Comparison of ENCODE assay signal across 1 cellular context in the genomic region with DNA sequence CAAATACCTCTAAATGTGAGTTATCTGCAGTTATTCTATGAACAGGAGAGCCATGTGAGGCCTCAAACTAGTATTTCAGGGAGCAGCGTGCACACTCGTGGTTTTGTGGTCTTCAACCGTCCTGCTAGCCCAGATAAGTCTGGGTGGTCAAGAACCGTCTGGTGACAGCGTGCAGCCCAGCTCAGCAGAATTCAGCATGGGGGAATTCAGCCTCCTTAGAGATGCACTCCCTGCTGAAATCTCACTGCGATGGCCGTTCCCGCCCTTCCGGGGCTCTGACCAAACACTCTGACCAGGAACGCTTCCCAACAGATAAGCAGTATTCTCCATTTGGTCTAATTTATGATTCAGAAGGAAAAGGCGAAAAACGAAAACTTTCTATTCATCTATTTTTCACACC.
TF ChIP-seq lines count a peak whose summit lies in the region.

No MANE protein-coding gene starts in this region.

TF ChIP-seq in K562, 482 proteins besides CTCF, POLR2A, EP300 and RAD21 (continued from another document and continues in another):
- TF ChIP-seq, protein P1, sequence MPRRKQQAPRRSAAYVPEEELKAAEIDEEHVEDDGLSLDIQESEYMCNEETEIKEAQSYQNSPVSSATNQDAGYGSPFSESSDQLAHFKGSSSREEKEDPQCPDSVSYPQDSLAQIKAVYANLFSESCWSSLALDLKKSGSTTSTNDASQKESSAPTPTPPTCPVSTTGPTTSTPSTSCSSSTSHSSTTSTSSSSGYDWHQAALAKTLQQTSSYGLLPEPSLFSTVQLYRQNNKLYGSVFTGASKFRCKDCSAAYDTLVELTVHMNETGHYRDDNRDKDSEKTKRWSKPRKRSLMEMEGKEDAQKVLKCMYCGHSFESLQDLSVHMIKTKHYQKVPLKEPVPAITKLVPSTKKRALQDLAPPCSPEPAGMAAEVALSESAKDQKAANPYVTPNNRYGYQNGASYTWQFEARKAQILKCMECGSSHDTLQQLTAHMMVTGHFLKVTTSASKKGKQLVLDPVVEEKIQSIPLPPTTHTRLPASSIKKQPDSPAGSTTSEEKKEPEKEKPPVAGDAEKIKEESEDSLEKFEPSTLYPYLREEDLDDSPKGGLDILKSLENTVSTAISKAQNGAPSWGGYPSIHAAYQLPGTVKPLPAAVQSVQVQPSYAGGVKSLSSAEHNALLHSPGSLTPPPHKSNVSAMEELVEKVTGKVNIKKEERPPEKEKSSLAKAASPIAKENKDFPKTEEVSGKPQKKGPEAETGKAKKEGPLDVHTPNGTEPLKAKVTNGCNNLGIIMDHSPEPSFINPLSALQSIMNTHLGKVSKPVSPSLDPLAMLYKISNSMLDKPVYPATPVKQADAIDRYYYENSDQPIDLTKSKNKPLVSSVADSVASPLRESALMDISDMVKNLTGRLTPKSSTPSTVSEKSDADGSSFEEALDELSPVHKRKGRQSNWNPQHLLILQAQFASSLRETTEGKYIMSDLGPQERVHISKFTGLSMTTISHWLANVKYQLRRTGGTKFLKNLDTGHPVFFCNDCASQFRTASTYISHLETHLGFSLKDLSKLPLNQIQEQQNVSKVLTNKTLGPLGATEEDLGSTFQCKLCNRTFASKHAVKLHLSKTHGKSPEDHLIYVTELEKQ (CRISPR knock-in tag; IDR thresholded peaks at IDR 0.05): no peak
- TF ChIP-seq ZNF134 (CRISPR knock-in tag; conservative IDR thresholded peaks at IDR 0.05) (no peak), SUPT5H (IDR thresholded peaks at IDR 0.05) (no peak), FOXK2 (conservative IDR thresholded peaks at IDR 0.05 in 1 of 2, IDR thresholded peaks at IDR 0.05 in 1 of 2; ENCODE audit: low read depth in 2 of 2) (0 out of 4 replicates have a peak, but pooled peaks have one; percentile 23 to 64), HDAC8 (tag; IDR thresholded peaks at IDR 0.05) (no peak), ZNF239 (CRISPR knock-in tag; IDR thresholded peaks at IDR 0.05) (no peak), ZNF253 (CRISPR knock-in tag; conservative IDR thresholded peaks at IDR 0.05) (no peak), STAT5B (CRISPR knock-in tag; IDR thresholded peaks at IDR 0.05) (no peak), TBL1XR1 (IDR thresholded peaks at IDR 0.05; ENCODE audit: low read length in 2 of 2) (peak; percentile 33 to 89; a peak in 2 of 4 replicates), SMAD3 (CRISPR knock-in tag; conservative IDR thresholded peaks at IDR 0.05) (no peak), ZNF347 (CRISPR knock-in tag; IDR thresholded peaks at IDR 0.05; ENCODE audit: low read depth) (no peak), MTF1 (CRISPR knock-in tag; IDR thresholded peaks at IDR 0.05; ENCODE audit: borderline replicate concordance) (no peak), ELF4 (CRISPR knock-in tag; IDR thresholded peaks at IDR 0.05) (no peak), NONO (IDR thresholded peaks at IDR 0.05; ENCODE audit: low read depth in 2 of 2, low read length in 1 of 2) (peak in 1 of 2 experiments; percentile 49; a peak in 1 of 4 replicates), NCOA1 (IDR thresholded peaks at IDR 0.05; ENCODE audit: low read depth) (peak; percentile 73), SIN3A (IDR thresholded peaks at IDR 0.05; ENCODE audit: borderline replicate concordance in 2 of 2, control insufficient read depth in 1 of 2, low read depth in 2 of 2, low read length in 2 of 2) (no peak), CREBBP (IDR thresholded peaks at IDR 0.05; ENCODE audit: low read depth, low read length) (no peak), MAFF (IDR thresholded peaks at IDR 0.05; ENCODE audit: low read length) (peak; percentile 81), RBBP5 (IDR thresholded peaks at IDR 0.05; ENCODE audit: borderline replicate concordance, insufficient read depth, low read length, poor library complexity, severe bottlenecking) (no peak), DNMT1 (IDR thresholded peaks at IDR 0.05) (no peak), TAF7 (tag; IDR thresholded peaks at IDR 0.05) (no peak), WHSC1 (IDR thresholded peaks at IDR 0.05; ENCODE audit: low read length) (no peak), CTBP1 (IDR thresholded peaks at IDR 0.05; ENCODE audit: borderline replicate concordance) (peak; percentile 71; the same call in 1 of the 2 replicates), DACH1 (IDR thresholded peaks at IDR 0.05; ENCODE audit: partially characterized antibody) (no peak), C11orf30 (IDR thresholded peaks at IDR 0.05; ENCODE audit: low read depth) (peak; percentile 84), NR1H2 (CRISPR knock-in tag; IDR thresholded peaks at IDR 0.05) (no peak), CEBPG (CRISPR knock-in tag; IDR thresholded peaks at IDR 0.05) (no peak), CEBPG (tag; conservative IDR thresholded peaks at IDR 0.05 in 1 of 2, IDR thresholded peaks at IDR 0.05 in 1 of 2) (no peak), TCF7L2 (IDR thresholded peaks at IDR 0.05; ENCODE audit: low read depth, low read length) (no peak), BHLHE40 (IDR thresholded peaks at IDR 0.05; ENCODE audit: low read length) (peak; percentile 96), ZNF324 (CRISPR knock-in tag; IDR thresholded peaks at IDR 0.05) (no peak)
- TF ChIP-seq, protein P2, sequence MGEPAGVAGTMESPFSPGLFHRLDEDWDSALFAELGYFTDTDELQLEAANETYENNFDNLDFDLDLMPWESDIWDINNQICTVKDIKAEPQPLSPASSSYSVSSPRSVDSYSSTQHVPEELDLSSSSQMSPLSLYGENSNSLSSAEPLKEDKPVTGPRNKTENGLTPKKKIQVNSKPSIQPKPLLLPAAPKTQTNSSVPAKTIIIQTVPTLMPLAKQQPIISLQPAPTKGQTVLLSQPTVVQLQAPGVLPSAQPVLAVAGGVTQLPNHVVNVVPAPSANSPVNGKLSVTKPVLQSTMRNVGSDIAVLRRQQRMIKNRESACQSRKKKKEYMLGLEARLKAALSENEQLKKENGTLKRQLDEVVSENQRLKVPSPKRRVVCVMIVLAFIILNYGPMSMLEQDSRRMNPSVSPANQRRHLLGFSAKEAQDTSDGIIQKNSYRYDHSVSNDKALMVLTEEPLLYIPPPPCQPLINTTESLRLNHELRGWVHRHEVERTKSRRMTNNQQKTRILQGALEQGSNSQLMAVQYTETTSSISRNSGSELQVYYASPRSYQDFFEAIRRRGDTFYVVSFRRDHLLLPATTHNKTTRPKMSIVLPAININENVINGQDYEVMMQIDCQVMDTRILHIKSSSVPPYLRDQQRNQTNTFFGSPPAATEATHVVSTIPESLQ (CRISPR knock-in tag; IDR thresholded peaks at IDR 0.05): no peak
- TF ChIP-seq, protein P3, sequence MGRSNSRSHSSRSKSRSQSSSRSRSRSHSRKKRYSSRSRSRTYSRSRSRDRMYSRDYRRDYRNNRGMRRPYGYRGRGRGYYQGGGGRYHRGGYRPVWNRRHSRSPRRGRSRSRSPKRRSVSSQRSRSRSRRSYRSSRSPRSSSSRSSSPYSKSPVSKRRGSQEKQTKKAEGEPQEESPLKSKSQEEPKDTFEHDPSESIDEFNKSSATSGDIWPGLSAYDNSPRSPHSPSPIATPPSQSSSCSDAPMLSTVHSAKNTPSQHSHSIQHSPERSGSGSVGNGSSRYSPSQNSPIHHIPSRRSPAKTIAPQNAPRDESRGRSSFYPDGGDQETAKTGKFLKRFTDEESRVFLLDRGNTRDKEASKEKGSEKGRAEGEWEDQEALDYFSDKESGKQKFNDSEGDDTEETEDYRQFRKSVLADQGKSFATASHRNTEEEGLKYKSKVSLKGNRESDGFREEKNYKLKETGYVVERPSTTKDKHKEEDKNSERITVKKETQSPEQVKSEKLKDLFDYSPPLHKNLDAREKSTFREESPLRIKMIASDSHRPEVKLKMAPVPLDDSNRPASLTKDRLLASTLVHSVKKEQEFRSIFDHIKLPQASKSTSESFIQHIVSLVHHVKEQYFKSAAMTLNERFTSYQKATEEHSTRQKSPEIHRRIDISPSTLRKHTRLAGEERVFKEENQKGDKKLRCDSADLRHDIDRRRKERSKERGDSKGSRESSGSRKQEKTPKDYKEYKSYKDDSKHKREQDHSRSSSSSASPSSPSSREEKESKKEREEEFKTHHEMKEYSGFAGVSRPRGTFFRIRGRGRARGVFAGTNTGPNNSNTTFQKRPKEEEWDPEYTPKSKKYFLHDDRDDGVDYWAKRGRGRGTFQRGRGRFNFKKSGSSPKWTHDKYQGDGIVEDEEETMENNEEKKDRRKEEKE (IDR thresholded peaks at IDR 0.05; ENCODE audit: borderline replicate concordance in 1 of 2, control insufficient read depth in 1 of 2, low read depth in 2 of 2, low read length in 1 of 2): no peak
- TF ChIP-seq, protein P4, sequence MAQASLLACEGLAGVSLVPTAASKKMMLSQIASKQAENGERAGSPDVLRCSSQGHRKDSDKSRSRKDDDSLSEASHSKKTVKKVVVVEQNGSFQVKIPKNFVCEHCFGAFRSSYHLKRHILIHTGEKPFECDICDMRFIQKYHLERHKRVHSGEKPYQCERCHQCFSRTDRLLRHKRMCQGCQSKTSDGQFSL (CRISPR knock-in tag; IDR thresholded peaks at IDR 0.05): no peak
- TF ChIP-seq, protein P4 (tag; IDR thresholded peaks at IDR 0.05): no peak
- TF ChIP-seq, protein P5, sequence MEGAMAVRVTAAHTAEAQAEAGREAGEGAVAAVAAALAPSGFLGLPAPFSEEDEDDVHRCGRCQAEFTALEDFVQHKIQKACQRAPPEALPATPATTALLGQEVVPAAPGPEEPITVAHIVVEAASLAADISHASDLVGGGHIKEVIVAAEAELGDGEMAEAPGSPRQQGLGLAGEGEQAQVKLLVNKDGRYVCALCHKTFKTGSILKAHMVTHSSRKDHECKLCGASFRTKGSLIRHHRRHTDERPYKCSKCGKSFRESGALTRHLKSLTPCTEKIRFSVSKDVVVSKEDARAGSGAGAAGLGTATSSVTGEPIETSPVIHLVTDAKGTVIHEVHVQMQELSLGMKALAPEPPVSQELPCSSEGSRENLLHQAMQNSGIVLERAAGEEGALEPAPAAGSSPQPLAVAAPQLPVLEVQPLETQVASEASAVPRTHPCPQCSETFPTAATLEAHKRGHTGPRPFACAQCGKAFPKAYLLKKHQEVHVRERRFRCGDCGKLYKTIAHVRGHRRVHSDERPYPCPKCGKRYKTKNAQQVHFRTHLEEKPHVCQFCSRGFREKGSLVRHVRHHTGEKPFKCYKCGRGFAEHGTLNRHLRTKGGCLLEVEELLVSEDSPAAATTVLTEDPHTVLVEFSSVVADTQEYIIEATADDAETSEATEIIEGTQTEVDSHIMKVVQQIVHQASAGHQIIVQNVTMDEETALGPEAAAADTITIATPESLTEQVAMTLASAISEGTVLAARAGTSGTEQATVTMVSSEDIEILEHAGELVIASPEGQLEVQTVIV (CRISPR knock-in tag; IDR thresholded peaks at IDR 0.05; ENCODE audit: borderline replicate concordance): no peak
- TF ChIP-seq, protein P6, sequence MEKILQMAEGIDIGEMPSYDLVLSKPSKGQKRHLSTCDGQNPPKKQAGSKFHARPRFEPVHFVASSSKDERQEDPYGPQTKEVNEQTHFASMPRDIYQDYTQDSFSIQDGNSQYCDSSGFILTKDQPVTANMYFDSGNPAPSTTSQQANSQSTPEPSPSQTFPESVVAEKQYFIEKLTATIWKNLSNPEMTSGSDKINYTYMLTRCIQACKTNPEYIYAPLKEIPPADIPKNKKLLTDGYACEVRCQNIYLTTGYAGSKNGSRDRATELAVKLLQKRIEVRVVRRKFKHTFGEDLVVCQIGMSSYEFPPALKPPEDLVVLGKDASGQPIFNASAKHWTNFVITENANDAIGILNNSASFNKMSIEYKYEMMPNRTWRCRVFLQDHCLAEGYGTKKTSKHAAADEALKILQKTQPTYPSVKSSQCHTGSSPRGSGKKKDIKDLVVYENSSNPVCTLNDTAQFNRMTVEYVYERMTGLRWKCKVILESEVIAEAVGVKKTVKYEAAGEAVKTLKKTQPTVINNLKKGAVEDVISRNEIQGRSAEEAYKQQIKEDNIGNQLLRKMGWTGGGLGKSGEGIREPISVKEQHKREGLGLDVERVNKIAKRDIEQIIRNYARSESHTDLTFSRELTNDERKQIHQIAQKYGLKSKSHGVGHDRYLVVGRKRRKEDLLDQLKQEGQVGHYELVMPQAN (IDR thresholded peaks at IDR 0.05; ENCODE audit: borderline replicate concordance): no peak
- TF ChIP-seq, protein P7, sequence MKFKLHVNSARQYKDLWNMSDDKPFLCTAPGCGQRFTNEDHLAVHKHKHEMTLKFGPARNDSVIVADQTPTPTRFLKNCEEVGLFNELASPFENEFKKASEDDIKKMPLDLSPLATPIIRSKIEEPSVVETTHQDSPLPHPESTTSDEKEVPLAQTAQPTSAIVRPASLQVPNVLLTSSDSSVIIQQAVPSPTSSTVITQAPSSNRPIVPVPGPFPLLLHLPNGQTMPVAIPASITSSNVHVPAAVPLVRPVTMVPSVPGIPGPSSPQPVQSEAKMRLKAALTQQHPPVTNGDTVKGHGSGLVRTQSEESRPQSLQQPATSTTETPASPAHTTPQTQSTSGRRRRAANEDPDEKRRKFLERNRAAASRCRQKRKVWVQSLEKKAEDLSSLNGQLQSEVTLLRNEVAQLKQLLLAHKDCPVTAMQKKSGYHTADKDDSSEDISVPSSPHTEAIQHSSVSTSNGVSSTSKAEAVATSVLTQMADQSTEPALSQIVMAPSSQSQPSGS (CRISPR knock-in tag; IDR thresholded peaks at IDR 0.05): no peak
- TF ChIP-seq, protein P8, sequence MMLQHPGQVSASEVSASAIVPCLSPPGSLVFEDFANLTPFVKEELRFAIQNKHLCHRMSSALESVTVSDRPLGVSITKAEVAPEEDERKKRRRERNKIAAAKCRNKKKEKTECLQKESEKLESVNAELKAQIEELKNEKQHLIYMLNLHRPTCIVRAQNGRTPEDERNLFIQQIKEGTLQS (IDR thresholded peaks at IDR 0.05): no peak
- TF ChIP-seq, protein P8 (CRISPR knock-in tag; conservative IDR thresholded peaks at IDR 0.05): no peak
- TF ChIP-seq, protein P9, sequence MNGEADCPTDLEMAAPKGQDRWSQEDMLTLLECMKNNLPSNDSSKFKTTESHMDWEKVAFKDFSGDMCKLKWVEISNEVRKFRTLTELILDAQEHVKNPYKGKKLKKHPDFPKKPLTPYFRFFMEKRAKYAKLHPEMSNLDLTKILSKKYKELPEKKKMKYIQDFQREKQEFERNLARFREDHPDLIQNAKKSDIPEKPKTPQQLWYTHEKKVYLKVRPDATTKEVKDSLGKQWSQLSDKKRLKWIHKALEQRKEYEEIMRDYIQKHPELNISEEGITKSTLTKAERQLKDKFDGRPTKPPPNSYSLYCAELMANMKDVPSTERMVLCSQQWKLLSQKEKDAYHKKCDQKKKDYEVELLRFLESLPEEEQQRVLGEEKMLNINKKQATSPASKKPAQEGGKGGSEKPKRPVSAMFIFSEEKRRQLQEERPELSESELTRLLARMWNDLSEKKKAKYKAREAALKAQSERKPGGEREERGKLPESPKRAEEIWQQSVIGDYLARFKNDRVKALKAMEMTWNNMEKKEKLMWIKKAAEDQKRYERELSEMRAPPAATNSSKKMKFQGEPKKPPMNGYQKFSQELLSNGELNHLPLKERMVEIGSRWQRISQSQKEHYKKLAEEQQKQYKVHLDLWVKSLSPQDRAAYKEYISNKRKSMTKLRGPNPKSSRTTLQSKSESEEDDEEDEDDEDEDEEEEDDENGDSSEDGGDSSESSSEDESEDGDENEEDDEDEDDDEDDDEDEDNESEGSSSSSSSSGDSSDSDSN (IDR thresholded peaks at IDR 0.05; ENCODE audit: borderline replicate concordance in 1 of 2, low read depth in 2 of 2, low read length in 2 of 2): peak; percentile 25 to 46; a peak in 2 of 4 replicates
